9 cellular contexts compared by ENCODE assay signal in the genomic region with DNA sequence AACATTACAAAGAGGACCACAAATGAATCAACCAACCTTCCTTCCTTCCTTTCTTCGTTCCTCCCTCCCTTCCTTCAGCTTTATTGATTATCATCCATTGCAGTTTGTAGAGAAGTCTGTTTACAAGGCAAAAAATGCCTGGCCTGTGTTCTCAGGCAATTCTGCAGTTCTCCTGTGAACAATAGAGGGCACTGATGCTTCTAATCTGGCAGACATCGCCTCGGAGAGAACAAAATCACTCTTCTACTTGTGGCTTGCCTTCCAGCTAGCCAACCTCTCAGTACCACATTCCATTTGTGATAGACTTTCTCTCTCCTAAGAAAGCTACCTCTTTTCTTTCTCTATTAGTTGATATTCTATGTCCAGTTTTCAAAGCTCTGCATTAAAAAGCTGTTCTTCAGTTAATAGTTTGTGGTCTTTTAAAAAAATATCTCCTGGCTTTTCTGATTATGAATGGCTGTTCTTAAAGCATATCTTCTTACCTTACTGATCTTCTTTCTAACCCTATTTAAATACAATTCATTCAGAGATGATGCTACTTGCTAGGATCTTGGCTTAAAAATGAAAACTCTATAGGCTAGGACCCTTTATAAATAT. TPM values are rescaled to one million over a fixed set of nuclear protein-coding genes. Genes with fewer than 3 reads are reported as not detected.
DNase-seq lines count a peak whose midpoint lies in the region; ATAC-seq and TF ChIP-seq lines count a peak whose summit lies in the region.
"Had no signal": no experiment of that assay in that cellular context is flagged by ENCODE, and none has a peak within 500 bp of the region (broad histone marks: within the 10 kb centered on the region; RNA-seq: fewer than 3 reads in every experiment).

No MANE protein-coding gene starts in this region.

- H3K4me2 ChIP-seq in MM.1S (ENCODE audit: low read depth, low read length) = no peak overlapping the region
- peak overlapping the region; percentile 40 for H3K4me2 ChIP-seq in neural progenitor cell

- H2AFZ ChIP-seq in MM.1S (ENCODE audit: low read length) = no peak overlapping the region
- H2AFZ ChIP-seq in neural progenitor cell (replicated peaks) = no peak overlapping the region

- no peak for TF ChIP-seq POLR2A in esophagus muscularis mucosa (IDR thresholded peaks at IDR 0.05; ENCODE audit: low read depth)

- peaks cover 2% of the 10 kb centered on the region for H3K27me3 Mint-ChIP-seq in neural progenitor cell (ENCODE audit: insufficient read depth, low read depth)
- H3K27me3 Mint-ChIP-seq: dendritic cell treated with granulocyte-macrophage colony-stimulating factor and Interleukin-4, amounts not matched to agents 40 ng/mL and 50 ng/mL, for 4 days had no signal

- H3K9me3 Mint-ChIP-seq in neural progenitor cell = no peaks in the 10 kb centered on the region
- H3K9me3 Mint-ChIP-seq: dendritic cell treated with granulocyte-macrophage colony-stimulating factor and Interleukin-4, amounts not matched to agents 40 ng/mL and 50 ng/mL, for 4 days had no signal

- H3K4me3 Mint-ChIP-seq in neural progenitor cell = no peak overlapping the region
- H3K4me3 Mint-ChIP-seq: dendritic cell treated with granulocyte-macrophage colony-stimulating factor and Interleukin-4, amounts not matched to agents 40 ng/mL and 50 ng/mL, for 4 days had no signal

- peak; percentile 73 for DNase-seq in ACHN
- DNase-seq in MM.1S = peak; percentile 66
- DNase-seq in RPMI7951 (ENCODE audit: low read depth) = peak; percentile 1
- DNase-seq in esophagus muscularis mucosa (ENCODE audit: extremely low spot score) = no peak
- DNase-seq in neural progenitor cell (ENCODE audit: low spot score) = peak; percentile 88
- no peak for DNase-seq in stimulated activated CD4-positive, alpha-beta T cell treated with anti-CD3 and anti-CD28 coated beads, Interleukin-4, amount 100 ng/mL, for 1 hour

- H3K4me3 ChIP-seq in MM.1S (ENCODE audit: low read length) = no peak overlapping the region
- H3K4me3 ChIP-seq in esophagus muscularis mucosa = no peak overlapping the region
- H3K4me3 ChIP-seq in neural progenitor cell = no peak overlapping the region

- H3F3A ChIP-seq in MM.1S (ENCODE audit: insufficient read depth, low read length) (no peaks in the 10 kb centered on the region), neural progenitor cell (ENCODE audit: low read depth) (peaks cover 24% of the 10 kb centered on the region)

- peak; percentile 75 for ATAC-seq in GM19372 (IDR thresholded peaks at IDR 0.05; ENCODE audit: low read depth, unreplicated experiment)
- ATAC-seq in HG03439 (IDR thresholded peaks at IDR 0.05; ENCODE audit: unreplicated experiment) = no peak

- no peaks in the 10 kb centered on the region for H3K9me2 ChIP-seq in MM.1S (replicated peaks; ENCODE audit: insufficient read depth, low read length)

- intact Hi-C loops in esophagus muscularis mucosa (cut with DNase I) = loop anchor here (5.0 kb wide), 1 partner anchor 582 kb away; no protein-coding TSS in a partner anchor

- in situ Hi-C loops in ACHN (cut with HindIII; ENCODE audit: low pct_ligation_motif_present, low pct_unique_long_range_greater_than_20kb, low sequenced_read_pairs) = no loop called here

- H4K20me1 ChIP-seq in MM.1S (ENCODE audit: insufficient read depth, low read length) (no peaks in the 10 kb centered on the region), neural progenitor cell (ENCODE audit: low read depth) (no peaks in the 10 kb centered on the region)

- peaks cover 34% of the 10 kb centered on the region for H3K4me1 Mint-ChIP-seq in neural progenitor cell

- H3K27ac Mint-ChIP-seq in neural progenitor cell = no peak overlapping the region
- H3K27ac Mint-ChIP-seq: dendritic cell treated with granulocyte-macrophage colony-stimulating factor and Interleukin-4, amounts not matched to agents 40 ng/mL and 50 ng/mL, for 4 days had no signal

- no peaks in the 10 kb centered on the region for H3K36me3 Mint-ChIP-seq in neural progenitor cell

- H3K36me3 ChIP-seq in MM.1S (replicated peaks; ENCODE audit: insufficient read depth, low read length) (no peaks in the 10 kb centered on the region), esophagus muscularis mucosa (no peaks in the 10 kb centered on the region), neural progenitor cell (no peaks in the 10 kb centered on the region)

- TF ChIP-seq CTCF in MM.1S (IDR thresholded peaks at IDR 0.05; ENCODE audit: low read length) = peak; percentile 82
- peak; percentile 69 to 83 (median 77) for TF ChIP-seq CTCF in esophagus muscularis mucosa (IDR thresholded peaks at IDR 0.05)
- TF ChIP-seq CTCF in neural progenitor cell (IDR thresholded peaks at IDR 0.05) = peak; percentile 74

- H3K27ac ChIP-seq in MM.1S (ENCODE audit: low read length) (no peak overlapping the region), esophagus muscularis mucosa (replicated peaks in 1 of 4) (peak overlapping the region in 3 of 4 donors; percentile 16 to 26 (median 18)), neural progenitor cell (no peak overlapping the region)

- H3K27me3 ChIP-seq in MM.1S (replicated peaks; ENCODE audit: insufficient read depth, low read length) = no peaks in the 10 kb centered on the region
- H3K27me3 ChIP-seq in esophagus muscularis mucosa = no peaks in the 10 kb centered on the region
- H3K27me3 ChIP-seq in neural progenitor cell = no peaks in the 10 kb centered on the region

- H3K4me1 ChIP-seq in MM.1S (ENCODE audit: low read length) (no peaks in the 10 kb centered on the region), esophagus muscularis mucosa (peaks cover 5 to 25% (median 24%) of the 10 kb centered on the region in 4 donors), neural progenitor cell (peaks cover 32% of the 10 kb centered on the region)

- 4% methylated on average over 3 of the region's 3 CpGs for WGBS in esophagus muscularis mucosa

- H3K9ac ChIP-seq in MM.1S (ENCODE audit: low read length) (no peak overlapping the region), neural progenitor cell (no peak overlapping the region)

- H3K9me3 ChIP-seq in MM.1S (replicated peaks; ENCODE audit: insufficient read depth, low read length) (no peaks in the 10 kb centered on the region), esophagus muscularis mucosa (no peaks in the 10 kb centered on the region), neural progenitor cell (ENCODE audit: low read depth) (no peaks in the 10 kb centered on the region)

- TF ChIP-seq EP300 in esophagus muscularis mucosa (IDR thresholded peaks at IDR 0.05) = no peak

- H3K79me2 ChIP-seq in MM.1S (ENCODE audit: low read length) = no peaks in the 10 kb centered on the region
- no peaks in the 10 kb centered on the region for H3K79me2 ChIP-seq in neural progenitor cell (ENCODE audit: low read depth)

RNA-seq across cellular contexts. Expression of gene ESRRG, which starts 26.9 kb away (rescaled TPM):
- total RNA-seq in RPMI7951 (2014; rRNA removed; shearing (Covaris generic)) = under 0.01 TPM in 1 of 2 replicates, not detected in the other
- total RNA-seq in esophagus muscularis mucosa (1 to 10 TPM; 3.4 to 7.8 (median 5.7) TPM), neural progenitor cell (ENCODE audit: low replicate concordance) (2.1 and 3.0 TPM in 2 replicates)

Comparison
In these comparisons a context has a peak if more than half of its experiments do, and no peak if none do; other contexts are left out.
1. DNase-seq: peak in ACHN (single experiment), MM.1S (single experiment), RPMI7951 (single experiment) and neural progenitor cell (single experiment); none in esophagus muscularis mucosa (single experiment) and stimulated activated CD4-positive, alpha-beta T cell treated with anti-CD3 and anti-CD28 coated beads, Interleukin-4, amount 100 ng/mL, for 1 hour (single experiment).
2. H3K27ac ChIP-seq: peak in esophagus muscularis mucosa (3 of 4); none in MM.1S (single experiment) and neural progenitor cell (single experiment).
3. Peak in every context shown above with its lines, with median percentiles within 50 percentile points of each other: CTCF ChIP-seq.